ENCODE assay signal across 1 cellular context in the genomic region with DNA sequence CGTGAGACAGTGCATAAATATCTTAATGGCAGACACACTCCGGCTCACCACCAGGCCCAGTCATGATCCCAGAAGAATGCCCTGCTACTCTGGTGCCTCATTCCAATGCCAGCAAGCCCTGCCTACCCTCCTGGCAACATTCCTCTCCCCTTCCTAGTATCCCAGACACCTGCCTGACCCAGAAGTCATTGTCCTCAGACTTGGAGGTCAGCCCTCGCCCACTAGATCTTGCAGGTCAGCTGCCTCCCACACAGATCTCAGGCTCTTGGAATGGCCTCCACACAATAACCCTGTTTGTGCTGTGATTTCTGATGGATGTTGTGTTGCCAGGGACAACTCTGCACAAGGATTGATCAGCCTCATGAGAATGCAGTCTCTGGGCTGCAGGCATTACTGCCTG.
TF ChIP-seq lines count a peak whose summit lies in the region.

No MANE protein-coding gene starts in this region.

TF ChIP-seq in HepG2, 621 proteins besides CTCF, POLR2A, EP300 and RAD21:
- TF ChIP-seq, protein P1, sequence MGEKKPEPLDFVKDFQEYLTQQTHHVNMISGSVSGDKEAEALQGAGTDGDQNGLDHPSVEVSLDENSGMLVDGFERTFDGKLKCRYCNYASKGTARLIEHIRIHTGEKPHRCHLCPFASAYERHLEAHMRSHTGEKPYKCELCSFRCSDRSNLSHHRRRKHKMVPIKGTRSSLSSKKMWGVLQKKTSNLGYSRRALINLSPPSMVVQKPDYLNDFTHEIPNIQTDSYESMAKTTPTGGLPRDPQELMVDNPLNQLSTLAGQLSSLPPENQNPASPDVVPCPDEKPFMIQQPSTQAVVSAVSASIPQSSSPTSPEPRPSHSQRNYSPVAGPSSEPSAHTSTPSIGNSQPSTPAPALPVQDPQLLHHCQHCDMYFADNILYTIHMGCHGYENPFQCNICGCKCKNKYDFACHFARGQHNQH (CRISPR knock-in tag; IDR thresholded peaks at IDR 0.05) = no peak
- TF ChIP-seq DNMT1 (CRISPR knock-in tag; IDR thresholded peaks at IDR 0.05) (0 out of 2 replicates have a peak, but pooled peaks have one; percentile 32), PPARG (CRISPR knock-in tag; conservative IDR thresholded peaks at IDR 0.05) (no peak)
- TF ChIP-seq, protein P2, sequence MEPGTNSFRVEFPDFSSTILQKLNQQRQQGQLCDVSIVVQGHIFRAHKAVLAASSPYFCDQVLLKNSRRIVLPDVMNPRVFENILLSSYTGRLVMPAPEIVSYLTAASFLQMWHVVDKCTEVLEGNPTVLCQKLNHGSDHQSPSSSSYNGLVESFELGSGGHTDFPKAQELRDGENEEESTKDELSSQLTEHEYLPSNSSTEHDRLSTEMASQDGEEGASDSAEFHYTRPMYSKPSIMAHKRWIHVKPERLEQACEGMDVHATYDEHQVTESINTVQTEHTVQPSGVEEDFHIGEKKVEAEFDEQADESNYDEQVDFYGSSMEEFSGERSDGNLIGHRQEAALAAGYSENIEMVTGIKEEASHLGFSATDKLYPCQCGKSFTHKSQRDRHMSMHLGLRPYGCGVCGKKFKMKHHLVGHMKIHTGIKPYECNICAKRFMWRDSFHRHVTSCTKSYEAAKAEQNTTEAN (CRISPR knock-in tag; conservative IDR thresholded peaks at IDR 0.05) = no peak
- TF ChIP-seq, protein P3, sequence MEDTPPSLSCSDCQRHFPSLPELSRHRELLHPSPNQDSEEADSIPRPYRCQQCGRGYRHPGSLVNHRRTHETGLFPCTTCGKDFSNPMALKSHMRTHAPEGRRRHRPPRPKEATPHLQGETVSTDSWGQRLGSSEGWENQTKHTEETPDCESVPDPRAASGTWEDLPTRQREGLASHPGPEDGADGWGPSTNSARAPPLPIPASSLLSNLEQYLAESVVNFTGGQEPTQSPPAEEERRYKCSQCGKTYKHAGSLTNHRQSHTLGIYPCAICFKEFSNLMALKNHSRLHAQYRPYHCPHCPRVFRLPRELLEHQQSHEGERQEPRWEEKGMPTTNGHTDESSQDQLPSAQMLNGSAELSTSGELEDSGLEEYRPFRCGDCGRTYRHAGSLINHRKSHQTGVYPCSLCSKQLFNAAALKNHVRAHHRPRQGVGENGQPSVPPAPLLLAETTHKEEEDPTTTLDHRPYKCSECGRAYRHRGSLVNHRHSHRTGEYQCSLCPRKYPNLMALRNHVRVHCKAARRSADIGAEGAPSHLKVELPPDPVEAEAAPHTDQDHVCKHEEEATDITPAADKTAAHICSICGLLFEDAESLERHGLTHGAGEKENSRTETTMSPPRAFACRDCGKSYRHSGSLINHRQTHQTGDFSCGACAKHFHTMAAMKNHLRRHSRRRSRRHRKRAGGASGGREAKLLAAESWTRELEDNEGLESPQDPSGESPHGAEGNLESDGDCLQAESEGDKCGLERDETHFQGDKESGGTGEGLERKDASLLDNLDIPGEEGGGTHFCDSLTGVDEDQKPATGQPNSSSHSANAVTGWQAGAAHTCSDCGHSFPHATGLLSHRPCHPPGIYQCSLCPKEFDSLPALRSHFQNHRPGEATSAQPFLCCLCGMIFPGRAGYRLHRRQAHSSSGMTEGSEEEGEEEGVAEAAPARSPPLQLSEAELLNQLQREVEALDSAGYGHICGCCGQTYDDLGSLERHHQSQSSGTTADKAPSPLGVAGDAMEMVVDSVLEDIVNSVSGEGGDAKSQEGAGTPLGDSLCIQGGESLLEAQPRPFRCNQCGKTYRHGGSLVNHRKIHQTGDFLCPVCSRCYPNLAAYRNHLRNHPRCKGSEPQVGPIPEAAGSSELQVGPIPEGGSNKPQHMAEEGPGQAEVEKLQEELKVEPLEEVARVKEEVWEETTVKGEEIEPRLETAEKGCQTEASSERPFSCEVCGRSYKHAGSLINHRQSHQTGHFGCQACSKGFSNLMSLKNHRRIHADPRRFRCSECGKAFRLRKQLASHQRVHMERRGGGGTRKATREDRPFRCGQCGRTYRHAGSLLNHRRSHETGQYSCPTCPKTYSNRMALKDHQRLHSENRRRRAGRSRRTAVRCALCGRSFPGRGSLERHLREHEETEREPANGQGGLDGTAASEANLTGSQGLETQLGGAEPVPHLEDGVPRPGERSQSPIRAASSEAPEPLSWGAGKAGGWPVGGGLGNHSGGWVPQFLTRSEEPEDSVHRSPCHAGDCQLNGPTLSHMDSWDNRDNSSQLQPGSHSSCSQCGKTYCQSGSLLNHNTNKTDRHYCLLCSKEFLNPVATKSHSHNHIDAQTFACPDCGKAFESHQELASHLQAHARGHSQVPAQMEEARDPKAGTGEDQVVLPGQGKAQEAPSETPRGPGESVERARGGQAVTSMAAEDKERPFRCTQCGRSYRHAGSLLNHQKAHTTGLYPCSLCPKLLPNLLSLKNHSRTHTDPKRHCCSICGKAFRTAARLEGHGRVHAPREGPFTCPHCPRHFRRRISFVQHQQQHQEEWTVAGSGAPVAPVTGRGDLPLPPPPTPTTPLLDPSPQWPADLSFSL (CRISPR knock-in tag; IDR thresholded peaks at IDR 0.05) = 0 out of 2 replicates have a peak, but pooled peaks have one; percentile 44
